ENCODE assay signal across 1 cellular context in the genomic region with DNA sequence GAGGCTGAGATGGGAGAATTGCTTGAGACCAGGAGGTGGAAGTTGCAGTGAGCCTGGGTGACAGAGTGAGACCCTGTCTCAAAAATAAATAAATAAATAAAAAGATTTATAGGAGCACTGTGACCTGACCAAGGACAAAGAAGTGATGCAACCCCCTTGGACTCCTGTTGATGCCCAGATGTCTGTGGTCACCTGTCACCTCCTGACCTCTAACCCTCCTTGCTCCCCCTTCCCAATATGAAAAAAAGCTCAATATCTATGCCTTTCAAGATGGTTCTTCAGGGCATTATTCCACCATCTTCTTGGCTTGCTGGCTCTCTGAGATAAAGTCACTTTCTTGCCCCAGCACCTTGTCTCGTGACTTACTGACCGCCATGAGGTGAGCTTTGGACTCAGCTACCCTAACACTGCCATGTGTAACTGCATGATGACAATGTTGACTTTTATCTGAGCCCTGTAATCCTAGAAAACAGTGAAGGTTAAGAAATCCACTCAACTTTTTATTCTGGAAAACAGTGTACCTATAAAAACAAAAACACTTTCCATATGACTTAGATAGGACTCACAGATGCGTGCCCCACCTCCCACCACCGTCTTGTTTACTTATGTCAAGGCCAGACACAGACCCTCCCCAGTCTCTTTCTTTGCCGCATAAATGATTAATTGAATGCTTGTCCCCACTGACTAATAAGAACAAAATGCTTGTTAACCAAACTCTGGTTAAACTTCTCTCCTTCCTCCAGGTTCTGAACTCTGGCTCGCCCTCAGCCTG.
A peak's percentile ranks its signal among the peaks of the same experiment; 100 is the strongest.
TF ChIP-seq lines count a peak whose summit lies in the region.

No MANE protein-coding gene starts in this region.

TF ChIP-seq in HepG2, 621 proteins besides CTCF, POLR2A, EP300 and RAD21 (continued from another document and continues in another):
- TF ChIP-seq, protein P1, sequence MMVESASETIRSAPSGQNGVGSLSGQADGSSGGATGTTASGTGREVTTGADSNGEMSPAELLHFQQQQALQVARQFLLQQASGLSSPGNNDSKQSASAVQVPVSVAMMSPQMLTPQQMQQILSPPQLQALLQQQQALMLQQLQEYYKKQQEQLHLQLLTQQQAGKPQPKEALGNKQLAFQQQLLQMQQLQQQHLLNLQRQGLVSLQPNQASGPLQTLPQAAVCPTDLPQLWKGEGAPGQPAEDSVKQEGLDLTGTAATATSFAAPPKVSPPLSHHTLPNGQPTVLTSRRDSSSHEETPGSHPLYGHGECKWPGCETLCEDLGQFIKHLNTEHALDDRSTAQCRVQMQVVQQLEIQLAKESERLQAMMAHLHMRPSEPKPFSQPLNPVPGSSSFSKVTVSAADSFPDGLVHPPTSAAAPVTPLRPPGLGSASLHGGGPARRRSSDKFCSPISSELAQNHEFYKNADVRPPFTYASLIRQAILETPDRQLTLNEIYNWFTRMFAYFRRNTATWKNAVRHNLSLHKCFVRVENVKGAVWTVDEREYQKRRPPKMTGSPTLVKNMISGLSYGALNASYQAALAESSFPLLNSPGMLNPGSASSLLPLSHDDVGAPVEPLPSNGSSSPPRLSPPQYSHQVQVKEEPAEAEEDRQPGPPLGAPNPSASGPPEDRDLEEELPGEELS (CRISPR knock-in tag; IDR thresholded peaks at IDR 0.05) = peak; percentile 72
- TF ChIP-seq ELF3 (CRISPR knock-in tag; IDR thresholded peaks at IDR 0.05) = peak; percentile 70
- peak; percentile 33; the same call in 1 of the 2 replicates for TF ChIP-seq PHF21A (CRISPR knock-in tag; IDR thresholded peaks at IDR 0.05)
- TF ChIP-seq NAIF1 (CRISPR knock-in tag; IDR thresholded peaks at IDR 0.05; ENCODE audit: borderline replicate concordance) = no peak
- no peak for TF ChIP-seq ARNT (IDR thresholded peaks at IDR 0.05)
- TF ChIP-seq ARNT2 (CRISPR knock-in tag; IDR thresholded peaks at IDR 0.05; ENCODE audit: low read depth) = no peak
- no peak; the same call in 1 of the 2 replicates for TF ChIP-seq GMEB1 (CRISPR knock-in tag; IDR thresholded peaks at IDR 0.05; ENCODE audit: borderline replicate concordance)
- no peak for TF ChIP-seq KLF12 (CRISPR knock-in tag; IDR thresholded peaks at IDR 0.05; ENCODE audit: borderline replicate concordance)
- TF ChIP-seq, protein P2, sequence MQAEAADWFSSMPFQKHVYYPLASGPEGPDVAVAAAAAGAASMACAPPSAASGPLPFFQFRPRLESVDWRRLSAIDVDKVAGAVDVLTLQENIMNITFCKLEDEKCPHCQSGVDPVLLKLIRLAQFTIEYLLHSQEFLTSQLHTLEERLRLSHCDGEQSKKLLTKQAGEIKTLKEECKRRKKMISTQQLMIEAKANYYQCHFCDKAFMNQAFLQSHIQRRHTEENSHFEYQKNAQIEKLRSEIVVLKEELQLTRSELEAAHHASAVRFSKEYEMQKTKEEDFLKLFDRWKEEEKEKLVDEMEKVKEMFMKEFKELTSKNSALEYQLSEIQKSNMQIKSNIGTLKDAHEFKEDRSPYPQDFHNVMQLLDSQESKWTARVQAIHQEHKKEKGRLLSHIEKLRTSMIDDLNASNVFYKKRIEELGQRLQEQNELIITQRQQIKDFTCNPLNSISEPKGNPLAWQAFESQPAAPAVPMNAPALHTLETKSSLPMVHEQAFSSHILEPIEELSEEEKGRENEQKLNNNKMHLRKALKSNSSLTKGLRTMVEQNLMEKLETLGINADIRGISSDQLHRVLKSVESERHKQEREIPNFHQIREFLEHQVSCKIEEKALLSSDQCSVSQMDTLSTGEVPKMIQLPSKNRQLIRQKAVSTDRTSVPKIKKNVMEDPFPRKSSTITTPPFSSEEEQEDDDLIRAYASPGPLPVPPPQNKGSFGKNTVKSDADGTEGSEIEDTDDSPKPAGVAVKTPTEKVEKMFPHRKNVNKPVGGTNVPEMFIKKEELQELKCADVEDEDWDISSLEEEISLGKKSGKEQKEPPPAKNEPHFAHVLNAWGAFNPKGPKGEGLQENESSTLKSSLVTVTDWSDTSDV (CRISPR knock-in tag; IDR thresholded peaks at IDR 0.05) = no peak
- TF ChIP-seq CEBPG (CRISPR knock-in tag; IDR thresholded peaks at IDR 0.05) = 0 out of 2 replicates have a peak, but pooled peaks have one; percentile 54
- TF ChIP-seq NR2F6 (IDR thresholded peaks at IDR 0.05) = peak; percentile 57
- TF ChIP-seq NR2F6 (CRISPR knock-in tag; IDR thresholded peaks at IDR 0.05) = peak; percentile 67; the same call in 1 of the 2 replicates
- no peak for TF ChIP-seq ETV6 (CRISPR knock-in tag; conservative IDR thresholded peaks at IDR 0.05)
- no peak for TF ChIP-seq ZNF792 (CRISPR knock-in tag; IDR thresholded peaks at IDR 0.05)
- TF ChIP-seq GATAD1 (CRISPR knock-in tag; IDR thresholded peaks at IDR 0.05) = peak; percentile 50; the same call in 1 of the 2 replicates
- no peak for TF ChIP-seq ZNF207 (IDR thresholded peaks at IDR 0.05; ENCODE audit: borderline replicate concordance)
- TF ChIP-seq ZHX2 (IDR thresholded peaks at IDR 0.05; ENCODE audit: low read depth) = 0 out of 2 replicates have a peak, but pooled peaks have one; percentile 44
- TF ChIP-seq ZHX2 (CRISPR knock-in tag; IDR thresholded peaks at IDR 0.05; ENCODE audit: borderline replicate concordance) = no peak
- TF ChIP-seq ZSCAN12 (CRISPR knock-in tag; IDR thresholded peaks at IDR 0.05) = no peak
- TF ChIP-seq DNMT1 (CRISPR knock-in tag; IDR thresholded peaks at IDR 0.05) = no peak
- TF ChIP-seq ZNF275 (CRISPR knock-in tag; IDR thresholded peaks at IDR 0.05; ENCODE audit: borderline replicate concordance) = 0 out of 2 replicates have a peak, but pooled peaks have one; percentile 27
- no peak for TF ChIP-seq FIP1L1 (IDR thresholded peaks at IDR 0.05; ENCODE audit: borderline replicate concordance, insufficient read depth, low read depth, low read length)
- 0 out of 2 replicates have a peak, but pooled peaks have one; percentile 34 for TF ChIP-seq TBX3 (IDR thresholded peaks at IDR 0.05; ENCODE audit: borderline replicate concordance)
- TF ChIP-seq ETS1 (CRISPR knock-in tag; IDR thresholded peaks at IDR 0.05) = no peak
- TF ChIP-seq, protein P3, sequence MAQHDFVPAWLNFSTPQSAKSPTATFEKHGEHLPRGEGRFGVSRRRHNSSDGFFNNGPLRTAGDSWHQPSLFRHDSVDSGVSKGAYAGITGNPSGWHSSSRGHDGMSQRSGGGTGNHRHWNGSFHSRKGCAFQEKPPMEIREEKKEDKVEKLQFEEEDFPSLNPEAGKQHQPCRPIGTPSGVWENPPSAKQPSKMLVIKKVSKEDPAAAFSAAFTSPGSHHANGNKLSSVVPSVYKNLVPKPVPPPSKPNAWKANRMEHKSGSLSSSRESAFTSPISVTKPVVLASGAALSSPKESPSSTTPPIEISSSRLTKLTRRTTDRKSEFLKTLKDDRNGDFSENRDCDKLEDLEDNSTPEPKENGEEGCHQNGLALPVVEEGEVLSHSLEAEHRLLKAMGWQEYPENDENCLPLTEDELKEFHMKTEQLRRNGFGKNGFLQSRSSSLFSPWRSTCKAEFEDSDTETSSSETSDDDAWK (CRISPR knock-in tag; IDR thresholded peaks at IDR 0.05) = no peak
- peak; percentile 44; the same call in 1 of the 2 replicates for TF ChIP-seq ZNF430 (CRISPR knock-in tag; IDR thresholded peaks at IDR 0.05)
- TF ChIP-seq GATAD2A (CRISPR knock-in tag; IDR thresholded peaks at IDR 0.05) = peak; percentile 90
- TF ChIP-seq, protein P4, sequence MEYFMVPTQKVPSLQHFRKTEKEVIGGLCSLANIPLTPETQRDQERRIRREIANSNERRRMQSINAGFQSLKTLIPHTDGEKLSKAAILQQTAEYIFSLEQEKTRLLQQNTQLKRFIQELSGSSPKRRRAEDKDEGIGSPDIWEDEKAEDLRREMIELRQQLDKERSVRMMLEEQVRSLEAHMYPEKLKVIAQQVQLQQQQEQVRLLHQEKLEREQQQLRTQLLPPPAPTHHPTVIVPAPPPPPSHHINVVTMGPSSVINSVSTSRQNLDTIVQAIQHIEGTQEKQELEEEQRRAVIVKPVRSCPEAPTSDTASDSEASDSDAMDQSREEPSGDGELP (IDR thresholded peaks at IDR 0.05; ENCODE audit: borderline replicate concordance, low read depth) = peak; percentile 73; the same call in 1 of the 2 replicates
- TF ChIP-seq ZBTB20 (CRISPR knock-in tag; IDR thresholded peaks at IDR 0.05; ENCODE audit: borderline replicate concordance, low read depth) = peak; percentile 88; the same call in 1 of the 2 replicates
- no peak for TF ChIP-seq ZNF382 (CRISPR knock-in tag; IDR thresholded peaks at IDR 0.05; ENCODE audit: borderline replicate concordance)
- TF ChIP-seq, protein P5, sequence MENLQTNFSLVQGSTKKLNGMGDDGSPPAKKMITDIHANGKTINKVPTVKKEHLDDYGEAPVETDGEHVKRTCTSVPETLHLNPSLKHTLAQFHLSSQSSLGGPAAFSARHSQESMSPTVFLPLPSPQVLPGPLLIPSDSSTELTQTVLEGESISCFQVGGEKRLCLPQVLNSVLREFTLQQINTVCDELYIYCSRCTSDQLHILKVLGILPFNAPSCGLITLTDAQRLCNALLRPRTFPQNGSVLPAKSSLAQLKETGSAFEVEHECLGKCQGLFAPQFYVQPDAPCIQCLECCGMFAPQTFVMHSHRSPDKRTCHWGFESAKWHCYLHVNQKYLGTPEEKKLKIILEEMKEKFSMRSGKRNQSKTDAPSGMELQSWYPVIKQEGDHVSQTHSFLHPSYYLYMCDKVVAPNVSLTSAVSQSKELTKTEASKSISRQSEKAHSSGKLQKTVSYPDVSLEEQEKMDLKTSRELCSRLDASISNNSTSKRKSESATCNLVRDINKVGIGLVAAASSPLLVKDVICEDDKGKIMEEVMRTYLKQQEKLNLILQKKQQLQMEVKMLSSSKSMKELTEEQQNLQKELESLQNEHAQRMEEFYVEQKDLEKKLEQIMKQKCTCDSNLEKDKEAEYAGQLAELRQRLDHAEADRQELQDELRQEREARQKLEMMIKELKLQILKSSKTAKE (CRISPR knock-in tag; IDR thresholded peaks at IDR 0.05; ENCODE audit: borderline replicate concordance) = peak; percentile 68; the same call in 1 of the 2 replicates
- 0 out of 2 replicates have a peak, but pooled peaks have one; percentile 41 for TF ChIP-seq YEATS4 (CRISPR knock-in tag; IDR thresholded peaks at IDR 0.05; ENCODE audit: borderline replicate concordance)
- no peak for TF ChIP-seq NR3C1 (CRISPR knock-in tag; IDR thresholded peaks at IDR 0.05)
- no peak for TF ChIP-seq RFXAP (CRISPR knock-in tag; IDR thresholded peaks at IDR 0.05; ENCODE audit: borderline replicate concordance)
